ENCODE assay signal across 17 cellular contexts in the genomic region with DNA sequence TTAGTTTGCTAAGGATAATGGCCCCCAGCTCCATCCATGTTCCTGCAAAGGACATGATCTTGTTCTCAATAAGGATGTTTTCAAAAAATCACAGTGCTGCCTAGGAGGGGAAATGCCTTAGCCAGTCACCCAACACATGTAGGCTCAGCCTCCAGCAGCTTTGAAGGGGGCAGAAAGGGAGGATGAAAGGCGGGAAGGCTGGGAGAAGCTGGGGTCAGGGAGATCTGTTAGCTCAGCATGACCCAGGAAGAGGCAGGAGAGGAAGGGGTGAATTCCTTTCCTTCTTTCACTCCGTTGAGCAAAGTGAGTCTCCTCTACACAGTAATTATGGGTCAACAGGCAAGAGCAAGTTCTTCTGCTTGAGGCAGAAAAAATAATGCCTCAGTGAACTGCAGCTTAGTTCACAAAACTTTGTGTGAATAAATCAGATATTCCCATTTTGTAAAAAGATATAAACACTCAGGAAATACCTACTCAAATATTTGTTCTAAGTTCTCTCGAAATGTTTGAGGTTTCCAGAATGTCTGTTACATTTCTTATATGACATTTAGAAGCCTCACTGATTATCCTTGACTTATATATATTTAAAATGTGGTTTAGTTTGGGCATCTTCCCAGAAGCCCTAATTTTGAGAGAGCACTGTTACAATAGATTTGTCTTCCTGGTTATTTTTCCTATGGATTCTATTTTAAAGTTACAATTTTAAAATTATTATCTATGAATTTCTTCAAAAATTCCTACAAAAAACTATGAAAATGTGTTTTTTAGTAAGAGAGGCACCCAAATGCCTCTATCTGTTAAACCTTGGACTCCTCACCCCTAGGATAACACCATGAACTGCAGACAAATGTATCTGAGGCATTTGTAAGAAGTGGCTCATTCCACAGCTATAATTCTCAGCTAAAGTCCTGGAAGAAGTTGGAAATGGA.
"Had no signal": no experiment of that assay in that cellular context is flagged by ENCODE, and none has a peak within 500 bp of the region (broad histone marks: within the 10 kb centered on the region; RNA-seq: fewer than 3 reads in every experiment).

No MANE protein-coding gene starts in this region.

- H3K4me1 ChIP-seq: adrenal gland, body of pancreas, heart left ventricle, lower lobe of right lung, spleen, transverse colon had no signal

- H3K27ac Mint-ChIP-seq: activated CD4-positive, alpha-beta T cell treated with anti-CD3 and anti-CD28 coated beads, Interleukin-2, amount 10 ng/mL, durations not matched to agents 7 days and 5 days; activated naive CD4-positive, alpha-beta T cell treated with anti-CD3 and anti-CD28 coated beads, Interleukin-2, amount 10 ng/mL, durations not matched to agents 7 days and 5 days; activated T-helper 2 cell treated with anti-CD3 and anti-CD28 coated beads, Interferon-gamma antibody, Interleukin-2, Interleukin-4, amounts not matched to agents 10 μg/mL and 5 μg/mL and 100 μg/mL, durations not matched to agents 14 hours and 24 hours and 36 hours; endodermal cell; naive thymus-derived CD4-positive, alpha-beta T cell; stimulated activated memory B cell treated with anti-CD40 and anti-IgM and Interleukin-4, amounts not matched to agents 10 μg/mL and 1 μg/mL and 100 μg/mL, for 72 hours had no signal

- H3K4me2 ChIP-seq: SK-N-SH had no signal

- H3K4me1 Mint-ChIP-seq: activated CD4-positive, alpha-beta T cell treated with anti-CD3 and anti-CD28 coated beads, Interleukin-2, amount 10 ng/mL, durations not matched to agents 7 days and 5 days; activated naive CD4-positive, alpha-beta T cell treated with anti-CD3 and anti-CD28 coated beads, Interleukin-2, amount 10 ng/mL, durations not matched to agents 7 days and 5 days; stimulated activated memory B cell treated with anti-CD40 and anti-IgM and Interleukin-4, amounts not matched to agents 10 μg/mL and 1 μg/mL and 100 μg/mL, for 72 hours had no signal

- DNase-seq: activated CD4-positive, alpha-beta T cell treated with anti-CD3 and anti-CD28 coated beads, Interleukin-2, amount 10 ng/mL, durations not matched to agents 7 days and 5 days; activated naive CD4-positive, alpha-beta T cell treated with anti-CD3 and anti-CD28 coated beads, Interleukin-2, amount 10 ng/mL, durations not matched to agents 7 days and 5 days; adrenal gland; body of pancreas; endodermal cell; heart left ventricle; lower lobe of right lung; naive thymus-derived CD4-positive, alpha-beta T cell; ovary; Right ventricle myocardium superior; SK-N-SH; spleen; stimulated activated CD4-positive, alpha-beta T cell treated with anti-CD3 and anti-CD28 coated beads, Interleukin-1b, Interleukin-23, amount 100 ng/mL, for 48 hours; T-helper 1 cell; transverse colon had no signal

- H3K27me3 ChIP-seq: adrenal gland, body of pancreas, ovary had no signal

- H3K9me3 ChIP-seq: adrenal gland, body of pancreas, lower lobe of right lung, ovary, SK-N-SH, transverse colon had no signal

- H3K27me3 Mint-ChIP-seq: stimulated activated memory B cell treated with anti-CD40 and anti-IgM and Interleukin-4, amounts not matched to agents 10 μg/mL and 1 μg/mL and 100 μg/mL, for 72 hours had no signal

- H3K4me3 ChIP-seq: adrenal gland, body of pancreas, heart left ventricle, lower lobe of right lung, ovary, spleen, transverse colon had no signal

- H3K9me3 Mint-ChIP-seq: activated CD4-positive, alpha-beta T cell treated with anti-CD3 and anti-CD28 coated beads, Interleukin-2, amount 10 ng/mL, durations not matched to agents 7 days and 5 days; activated naive CD4-positive, alpha-beta T cell treated with anti-CD3 and anti-CD28 coated beads, Interleukin-2, amount 10 ng/mL, durations not matched to agents 7 days and 5 days; stimulated activated memory B cell treated with anti-CD40 and anti-IgM and Interleukin-4, amounts not matched to agents 10 μg/mL and 1 μg/mL and 100 μg/mL, for 72 hours had no signal

- H3K27ac ChIP-seq: adrenal gland, body of pancreas, heart left ventricle, lower lobe of right lung, ovary, spleen, transverse colon had no signal

- H3K36me3 Mint-ChIP-seq: activated naive CD4-positive, alpha-beta T cell treated with anti-CD3 and anti-CD28 coated beads, Interleukin-2, amount 10 ng/mL, durations not matched to agents 7 days and 5 days; stimulated activated memory B cell treated with anti-CD40 and anti-IgM and Interleukin-4, amounts not matched to agents 10 μg/mL and 1 μg/mL and 100 μg/mL, for 72 hours had no signal

- ATAC-seq: body of pancreas; heart left ventricle; lower lobe of right lung; naive thymus-derived CD4-positive, alpha-beta T cell; stimulated activated memory B cell treated with anti-CD40 and anti-IgM and Interleukin-4, amounts not matched to agents 10 μg/mL and 1 μg/mL and 100 μg/mL, for 72 hours had no signal

- H3K36me3 ChIP-seq: adrenal gland, heart left ventricle, lower lobe of right lung, ovary, spleen, transverse colon had no signal

- H3K9ac ChIP-seq: SK-N-SH had no signal

- H3K4me3 Mint-ChIP-seq: activated CD4-positive, alpha-beta T cell treated with anti-CD3 and anti-CD28 coated beads, Interleukin-2, amount 10 ng/mL, durations not matched to agents 7 days and 5 days; activated naive CD4-positive, alpha-beta T cell treated with anti-CD3 and anti-CD28 coated beads, Interleukin-2, amount 10 ng/mL, durations not matched to agents 7 days and 5 days; endodermal cell; naive thymus-derived CD4-positive, alpha-beta T cell; stimulated activated memory B cell treated with anti-CD40 and anti-IgM and Interleukin-4, amounts not matched to agents 10 μg/mL and 1 μg/mL and 100 μg/mL, for 72 hours had no signal
